8 cellular contexts compared by ENCODE assay signal in the genomic region with DNA sequence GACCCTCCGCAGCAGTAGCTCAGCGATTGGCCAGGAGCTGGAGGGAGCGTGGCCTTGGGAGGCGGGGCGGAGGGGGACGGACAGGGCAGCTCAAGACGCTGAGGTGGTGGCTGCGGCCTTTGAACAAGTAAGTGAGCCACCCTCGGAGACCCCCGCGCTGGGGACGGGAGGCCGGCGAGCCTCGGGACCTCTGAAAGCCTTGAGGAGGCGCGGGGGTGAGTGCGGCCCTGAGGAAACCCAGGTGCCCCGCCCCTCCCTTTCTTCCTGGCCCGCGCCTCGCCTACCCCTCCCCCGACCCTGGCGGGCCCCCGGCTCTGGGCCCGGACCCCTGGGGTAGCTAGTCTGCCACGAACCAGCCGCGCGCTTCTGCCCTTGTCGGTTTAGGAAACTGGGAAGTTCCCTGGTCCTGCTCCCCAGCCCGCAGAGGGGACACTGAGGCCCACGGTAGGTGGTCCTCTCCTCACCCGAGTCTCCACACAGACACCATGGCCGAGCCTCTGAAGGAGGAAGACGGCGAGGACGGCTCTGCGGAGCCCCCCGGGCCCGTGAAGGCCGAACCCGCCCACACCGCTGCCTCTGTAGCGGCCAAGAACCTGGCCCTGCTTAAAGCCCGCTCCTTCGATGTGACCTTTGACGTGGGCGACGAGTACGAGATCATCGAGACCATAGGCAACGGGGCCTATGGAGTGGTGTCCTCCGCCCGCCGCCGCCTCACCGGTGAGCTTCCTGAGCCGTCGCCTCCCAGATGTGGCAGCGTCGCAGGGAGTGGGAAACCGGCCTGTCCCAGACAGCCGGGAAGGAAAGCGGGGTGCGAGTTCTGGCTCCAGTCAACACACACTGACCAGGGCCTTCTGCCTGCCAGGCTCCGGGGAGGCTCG. TPM values are rescaled to one million over a fixed set of nuclear protein-coding genes. Genes with fewer than 3 reads are reported as not detected.
DNase-seq lines count a peak whose midpoint lies in the region; ATAC-seq and TF ChIP-seq lines count a peak whose summit lies in the region.

A gene (plus strand): TSS at position 83 of the 878 bp plus-strand sequence. CDS start 403 bp downstream, at position 486.

- H3K27ac ChIP-seq in KMS-11, result peak within 1 kb of the TSS; percentile 72
- peak within 1 kb of the TSS; percentile 95 to 97 for H3K27ac ChIP-seq in liver (ENCODE audit: low read depth in 1 of 2, low read length in 2 of 2)
- peak within 1 kb of the TSS; percentile 77 to 96 for H3K27ac ChIP-seq in testis

- peak within 1 kb of the TSS; percentile 99 for H3K4me3 Mint-ChIP-seq in activated T-cell treated with anti-CD3 and anti-CD28 coated beads, Interleukin-2, amount 50 U/mL, for 4 hours
- peak within 1 kb of the TSS; percentile 100 for H3K4me3 Mint-ChIP-seq in central memory CD8-positive, alpha-beta T cell

- H3K4me1 ChIP-seq in KMS-11 (ENCODE audit: low read depth, poor library complexity, severe bottlenecking) (peaks cover 8% of the 10 kb centered on the region), liver (ENCODE audit: control insufficient read depth in 4 of 4, insufficient read depth in 4 of 4, low read length in 3 of 4) (peaks cover 6 to 23% (median 14%) of the 10 kb centered on the region in 4 donors), testis (peaks cover 9% of the 10 kb centered on the region)

- H3K27me3 ChIP-seq in KMS-11 (ENCODE audit: insufficient read depth, low read depth), result no peaks in the 10 kb centered on the region
- no peaks in the 10 kb centered on the region for H3K27me3 ChIP-seq in liver (ENCODE audit: control insufficient read depth in 4 of 4, insufficient read depth in 4 of 4, low read length in 3 of 4)
- no peaks in the 10 kb centered on the region for H3K27me3 ChIP-seq in testis

- peaks cover 11% of the 10 kb centered on the region for H3K4me1 Mint-ChIP-seq in activated T-cell treated with anti-CD3 and anti-CD28 coated beads, Interleukin-2, amount 50 U/mL, for 4 hours (ENCODE audit: low read depth)
- peaks cover 30% of the 10 kb centered on the region for H3K4me1 Mint-ChIP-seq in central memory CD8-positive, alpha-beta T cell

- TF ChIP-seq CTCF in KMS-11 (conservative IDR thresholded peaks at IDR 0.05; ENCODE audit: low read depth, low read length), result no peak
- no peak for TF ChIP-seq CTCF in liver (IDR thresholded peaks at IDR 0.05; ENCODE audit: low read depth, low read length, missing input control)
- no peak for TF ChIP-seq CTCF in testis (IDR thresholded peaks at IDR 0.05)

- H4K20me1 ChIP-seq in KMS-11 (ENCODE audit: insufficient read depth), result no peaks in the 10 kb centered on the region

- peak within 1 kb of the TSS; percentile 97 for H3K27ac Mint-ChIP-seq in central memory CD8-positive, alpha-beta T cell (ENCODE audit: low read depth)

- peak within 1 kb of the TSS; percentile 62; the same call in 1 of the 2 replicates for H3K9ac ChIP-seq in KMS-11
- H3K9ac ChIP-seq in liver (ENCODE audit: low read depth in 1 of 2, low read length in 2 of 2), result peak within 1 kb of the TSS; percentile 71 to 89

- WGBS in liver, result 15% methylated on average over 68 of the region's 68 CpGs
- 0 to 3% methylated on average over 39 to 55 of the region's 68 CpGs for WGBS in testis, 2 donors

- TF ChIP-seq RAD21 in liver (IDR thresholded peaks at IDR 0.05), result no peak

- no peak for DNase-seq in activated T-cell treated with anti-CD3 and anti-CD28 coated beads, Interleukin-2, amount 50 U/mL, for 4 hours
- no peak for DNase-seq in activated T-cell treated with anti-CD3 and anti-CD28 coated beads, Interleukin-2, amount 50 U/mL, for 48 hours
- DNase-seq in central memory CD8-positive, alpha-beta T cell (ENCODE audit: low spot score in 2 of 2), result no peak
- no peak for DNase-seq in testis
- DNase-seq in foreskin melanocyte, result no peak
- DNase-seq in NCI-H1694 (lab: John Stamatoyannopoulos, UW), result no peak

- H3K4me2 ChIP-seq in KMS-11, result peak within 1 kb of the TSS; percentile 86

- peak; percentile 4 for ATAC-seq in activated T-cell treated with anti-CD3 and anti-CD28 coated beads, Interleukin-2, amount 50 U/mL, for 4 hours
- peak; percentile 2 for ATAC-seq in central memory CD8-positive, alpha-beta T cell (replicated peaks; ENCODE audit: extremely low read depth, poor library complexity, severe bottlenecking)

- H3K9me3 ChIP-seq in liver (ENCODE audit: control insufficient read depth in 4 of 4, low read length in 3 of 4) (no peaks in the 10 kb centered on the region), testis (no peaks in the 10 kb centered on the region)

- peak within 1 kb of the TSS; percentile 77 for H2AFZ ChIP-seq in KMS-11 (ENCODE audit: low read depth)

- H3K27me3 Mint-ChIP-seq in activated T-cell treated with anti-CD3 and anti-CD28 coated beads, Interleukin-2, amount 50 U/mL, for 4 hours (ENCODE audit: low read depth), result no peaks in the 10 kb centered on the region
- no peaks in the 10 kb centered on the region for H3K27me3 Mint-ChIP-seq in central memory CD8-positive, alpha-beta T cell

- H3K9me3 Mint-ChIP-seq in activated T-cell treated with anti-CD3 and anti-CD28 coated beads, Interleukin-2, amount 50 U/mL, for 4 hours, result no peaks in the 10 kb centered on the region
- no peaks in the 10 kb centered on the region for H3K9me3 Mint-ChIP-seq in central memory CD8-positive, alpha-beta T cell

- no peak for TF ChIP-seq POLR2A in testis (IDR thresholded peaks at IDR 0.05)

- peaks cover 14% of the 10 kb centered on the region for H3K36me3 Mint-ChIP-seq in activated T-cell treated with anti-CD3 and anti-CD28 coated beads, Interleukin-2, amount 50 U/mL, for 4 hours (ENCODE audit: insufficient read depth)
- H3K36me3 Mint-ChIP-seq in central memory CD8-positive, alpha-beta T cell (ENCODE audit: insufficient read depth), result peaks cover 22% of the 10 kb centered on the region

- intact Hi-C loops in testis (cut with DNase I; ENCODE audit: low total_unique reads), result no loop called here

- H3K4me3 ChIP-seq in KMS-11 (IDR thresholded peaks at IDR 0.05; ENCODE audit: insufficient read depth, low read depth, low read length) (no peak within 1 kb of the TSS), liver (ENCODE audit: low read depth in 1 of 3, low read length in 3 of 3) (peak within 1 kb of the TSS; percentile 82 to 92 (median 86)), testis (peak within 1 kb of the TSS; percentile 75 to 86)

- no peaks in the 10 kb centered on the region for H3K36me3 ChIP-seq in KMS-11 (ENCODE audit: insufficient read depth)
- H3K36me3 ChIP-seq in liver (ENCODE audit: control insufficient read depth in 4 of 4, insufficient read depth in 3 of 4, low read depth in 1 of 4, low read length in 3 of 4), result peaks cover 4 to 16% (median 9%) of the 10 kb centered on the region in 4 donors
- no peaks in the 10 kb centered on the region for H3K36me3 ChIP-seq in testis (ENCODE audit: low read depth, missing control alignments)

- no peaks in the 10 kb centered on the region for H3K79me2 ChIP-seq in KMS-11 (ENCODE audit: insufficient read depth, low read depth)

TF ChIP-seq in liver, 16 proteins besides CTCF, POLR2A, EP300 and RAD21:
- TF ChIP-seq FOXA1 (IDR thresholded peaks at IDR 0.05), result no peak
- peak; percentile 11 for TF ChIP-seq NR2F2 (IDR thresholded peaks at IDR 0.05)
TF ChIP-seq in liver: peak in this region for 1.

RNA-seq across cellular contexts. Expression of the gene that starts here (rescaled TPM):
- total RNA-seq in activated T-cell treated with anti-CD3 and anti-CD28 coated beads, Interleukin-2, amount 50 U/mL, for 4 hours, result 10 to 100 TPM; 10.9 to 12.7 (median 12.1) TPM
- total RNA-seq in liver (1 to 10 TPM; 6.0 to 8.8 TPM), testis (10 to 100 TPM; 49.7 to 65.4 TPM)
- polyA plus RNA-seq in liver (1 to 10 TPM; 3.4 to 4.4 TPM), testis (ENCODE audit: insufficient read depth, low read depth, low replicate concordance) (54.1 TPM)

Comparison
In these comparisons a context has a peak if more than half of its experiments do, and no peak if none do; other contexts are left out.
1. RNA of the gene that starts here (polyA plus RNA-seq): 54.1 TPM in testis (single experiment); 3.4 to 4.4 TPM in liver; every median in the first group is over 10 times any median in the second.
2. Peak in every context shown above with its lines, with median percentiles within 50 percentile points of each other: H3K27ac ChIP-seq.